ENCODE assay signal across 26 cellular contexts in the genomic region with DNA sequence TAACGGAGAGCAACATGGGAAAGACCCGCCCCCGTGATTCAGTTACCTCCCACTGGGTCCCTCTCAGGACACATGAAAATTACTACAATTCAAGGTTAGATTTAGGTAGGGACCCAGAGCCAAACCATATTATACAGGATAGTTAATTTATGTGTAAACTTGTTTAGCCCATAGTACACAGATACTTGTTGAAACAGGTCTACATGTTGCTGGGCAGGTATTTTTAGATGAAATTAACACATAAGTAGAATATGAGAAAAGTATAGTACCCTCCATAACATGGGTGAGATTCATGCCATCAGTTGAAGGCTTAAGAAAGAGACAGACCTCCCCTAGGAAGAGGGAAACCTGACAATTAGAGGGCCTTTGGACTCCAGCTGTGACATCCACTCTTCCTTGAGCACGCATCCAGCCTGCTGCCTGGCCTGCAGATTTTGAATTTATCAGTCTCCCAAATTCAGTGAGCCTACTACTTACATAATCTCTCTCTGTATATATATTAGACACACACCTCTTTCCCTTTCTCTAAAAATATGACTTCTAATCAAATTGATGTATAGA.
DNase-seq lines count a peak whose midpoint lies in the region; ATAC-seq and TF ChIP-seq lines count a peak whose summit lies in the region.
"Had no signal": no experiment of that assay in that cellular context is flagged by ENCODE, and none has a peak within 500 bp of the region (broad histone marks: within the 10 kb centered on the region; RNA-seq: fewer than 3 reads in every experiment).

No MANE protein-coding gene starts in this region.

- H3K4me1 Mint-ChIP-seq in neural progenitor cell, result peaks cover 3% of the 10 kb centered on the region
- H3K4me1 Mint-ChIP-seq: CD14-positive monocyte; CD8-positive, alpha-beta memory T cell had no signal

- no peak overlapping the region for H3K4me3 Mint-ChIP-seq in neural progenitor cell
- H3K4me3 Mint-ChIP-seq: CD14-positive monocyte; CD8-positive, alpha-beta memory T cell had no signal

- peak; percentile 29 for DNase-seq in H7
- DNase-seq in PC-3, result no peak
- DNase-seq in iPS DF 19.7 (ENCODE audit: low read depth, low spot score), result peak; percentile 15
- DNase-seq in neural progenitor cell (ENCODE audit: low spot score), result peak; percentile 43
- no peak for DNase-seq in NCI-H128 (lab: John Stamatoyannopoulos, UW; ENCODE audit: unreplicated experiment)
- no peak for DNase-seq in A673 (ENCODE audit: low spot score)
- no peak for DNase-seq in NCI-H82 (lab: John Stamatoyannopoulos, UW)
- DNase-seq: ACHN; BE2C; CD8-positive, alpha-beta memory T cell; DMS 273 treated with DMSO at 0.1 percent for 48 hours; DMS79; EL; GDM1; KBM-7; MG63; NCI-H1105 treated with DMSO at 0.1 percent for 48 hours; NCI-H187; NCI-H2081 treated with DMSO at 0.1 percent for 48 hours; NCI-H524; NCI-H774; Peyer's patch; SIG-M5 had no signal

- H3F3A ChIP-seq in PC-3 (ENCODE audit: low read length, unreplicated experiment) (no peaks in the 10 kb centered on the region), neural progenitor cell (ENCODE audit: low read depth) (no peaks in the 10 kb centered on the region)

- BruUV-seq in PC-3 (replicated peaks; lab: Mats Ljungman, UMichigan) (no TSS peak), A673 (replicated peaks; lab: Mats Ljungman, UMichigan) (no TSS peak)

- H3K4me2 ChIP-seq in PC-3 (ENCODE audit: low read length) (peak overlapping the region; percentile 33; the same call in 1 of the 2 replicates), neural progenitor cell (no peak overlapping the region)

- no peaks in the 10 kb centered on the region for H3K9me3 ChIP-seq in PC-3 (ENCODE audit: low read length)
- no peaks in the 10 kb centered on the region for H3K9me3 ChIP-seq in neural progenitor cell (ENCODE audit: low read depth)
- no peaks in the 10 kb centered on the region for H3K9me3 ChIP-seq in A673 (ENCODE audit: low read depth, low read length, poor library complexity, severe bottlenecking)
- H3K9me3 ChIP-seq: BE2C, MG63, Peyer's patch had no signal

- H3K4me3 ChIP-seq in H7 (ENCODE audit: insufficient read depth, low read depth, low read length) (no peak overlapping the region), PC-3 (ENCODE audit: low read length) (0 out of 2 replicates have a peak overlapping the region, but pooled peaks have one; percentile 30), neural progenitor cell (no peak overlapping the region), A673 (ENCODE audit: low read depth, low read length, poor library complexity, severe bottlenecking) (no peak overlapping the region)
- H3K4me3 ChIP-seq: GM12878, MG63, Peyer's patch, SK-N-MC had no signal

- intact Hi-C loops in PC-3 (cut with micrococcal nuclease), result no loop called here
- intact Hi-C loops in A673 (cut with micrococcal nuclease; ENCODE audit: unreplicated experiment), result no loop called here

- H3K79me2 ChIP-seq in PC-3 (ENCODE audit: low read length) (peaks cover 51% of the 10 kb centered on the region), neural progenitor cell (ENCODE audit: low read depth) (no peaks in the 10 kb centered on the region)

- peak; percentile 40 for ATAC-seq in PC-3
- ATAC-seq: GM12878 had no signal

- peaks cover 21% of the 10 kb centered on the region; the same call in 1 of the 2 replicates for H3K4me1 ChIP-seq in PC-3 (ENCODE audit: insufficient read depth, low read length)
- peaks cover 9% of the 10 kb centered on the region for H3K4me1 ChIP-seq in neural progenitor cell
- H3K4me1 ChIP-seq in A673 (ENCODE audit: insufficient read depth, low read length, poor library complexity, severe bottlenecking), result no peaks in the 10 kb centered on the region
- H3K4me1 ChIP-seq: BE2C, Peyer's patch had no signal

- CTCF ChIA-PET in PC-3 (lab: Charles Lee), result no interaction called here
- CTCF ChIA-PET in A673 (lab: Charles Lee), result no interaction called here

- H3K27me3 Mint-ChIP-seq in neural progenitor cell (ENCODE audit: insufficient read depth, low read depth), result no peaks in the 10 kb centered on the region
- H3K27me3 Mint-ChIP-seq: CD8-positive, alpha-beta memory T cell had no signal

- H3K36me3 ChIP-seq in H7 (replicated peaks; ENCODE audit: control insufficient read depth, insufficient read depth, low read length), result no peaks in the 10 kb centered on the region
- peaks cover 54% of the 10 kb centered on the region for H3K36me3 ChIP-seq in PC-3 (ENCODE audit: low read depth, low read length)
- H3K36me3 ChIP-seq in neural progenitor cell, result no peaks in the 10 kb centered on the region
- no peaks in the 10 kb centered on the region for H3K36me3 ChIP-seq in A673 (ENCODE audit: insufficient read depth, low read length, poor library complexity, severe bottlenecking)
- H3K36me3 ChIP-seq: BE2C, MG63, Peyer's patch had no signal

- TF ChIP-seq CTCF in PC-3 (conservative IDR thresholded peaks at IDR 0.05; ENCODE audit: low read depth, low read length), result no peak
- no peak for TF ChIP-seq CTCF in neural progenitor cell (IDR thresholded peaks at IDR 0.05)
- TF ChIP-seq CTCF in A673 (conservative IDR thresholded peaks at IDR 0.05; ENCODE audit: low read depth, low read length), result no peak

- H3K27me3 ChIP-seq in H7 (ENCODE audit: control insufficient read depth, insufficient read depth, low read length), result no peaks in the 10 kb centered on the region
- no peaks in the 10 kb centered on the region for H3K27me3 ChIP-seq in PC-3 (ENCODE audit: low read length)
- H3K27me3 ChIP-seq in neural progenitor cell, result no peaks in the 10 kb centered on the region
- H3K27me3 ChIP-seq in A673 (replicated peaks; ENCODE audit: insufficient read depth, low read depth, low read length, poor library complexity), result no peaks in the 10 kb centered on the region
- H3K27me3 ChIP-seq: BE2C, MG63, Peyer's patch had no signal

- no peaks in the 10 kb centered on the region for H3K36me3 Mint-ChIP-seq in neural progenitor cell
- H3K36me3 Mint-ChIP-seq: CD14-positive monocyte; CD8-positive, alpha-beta memory T cell had no signal

- H3K27ac ChIP-seq in PC-3 (ENCODE audit: low read length) (peak overlapping the region; percentile 47), neural progenitor cell (no peak overlapping the region), A673 (ENCODE audit: low read depth, low read length, poor library complexity, severe bottlenecking) (no peak overlapping the region)
- H3K27ac ChIP-seq: Peyer's patch, SK-N-MC had no signal

- H2AFZ ChIP-seq in PC-3 (ENCODE audit: low read length) (no peak overlapping the region), neural progenitor cell (replicated peaks) (no peak overlapping the region)

- no peak overlapping the region for H3K27ac Mint-ChIP-seq in neural progenitor cell
- H3K27ac Mint-ChIP-seq: CD14-positive monocyte; CD8-positive, alpha-beta memory T cell had no signal

- H3K9me3 Mint-ChIP-seq in neural progenitor cell, result no peaks in the 10 kb centered on the region

- POLR2A ChIA-PET in PC-3 (lab: Charles Lee; ENCODE audit: unreplicated experiment), result no interaction called here
- POLR2A ChIA-PET in A673 (lab: Charles Lee; ENCODE audit: low non-redundant PET), result no interaction called here

- no peak overlapping the region for H3K9ac ChIP-seq in PC-3 (ENCODE audit: low read length)
- H3K9ac ChIP-seq in neural progenitor cell, result no peak overlapping the region

- H4K20me1 ChIP-seq in PC-3 (ENCODE audit: low read length), result peaks cover 6% of the 10 kb centered on the region; the same call in 1 of the 2 replicates
- no peaks in the 10 kb centered on the region for H4K20me1 ChIP-seq in neural progenitor cell (ENCODE audit: low read depth)

- H3K9me2 ChIP-seq in PC-3 (replicated peaks; ENCODE audit: low read length), result no peaks in the 10 kb centered on the region

Comparison
In these comparisons a context has a peak if more than half of its experiments do, and no peak if none do; other contexts are left out.
1. DNase-seq: peak in H7 (single experiment), iPS DF 19.7 (single experiment) and neural progenitor cell (single experiment); none in PC-3 (single experiment), NCI-H128 (single experiment), A673 (single experiment) and NCI-H82 (single experiment).